Comparison of ENCODE assay signal across 1 cellular context in genomic region chr3:104190681-104191080, GRCh38.
TF ChIP-seq lines count a peak whose summit lies in the region.

No MANE protein-coding gene starts in this region.

TF ChIP-seq in HCT116, 20 proteins besides CTCF, POLR2A, EP300 and RAD21 (continued from another document):
- TF ChIP-seq REST (IDR thresholded peaks at IDR 0.05; ENCODE audit: low read depth) (no peak), ELF1 (IDR thresholded peaks at IDR 0.05; ENCODE audit: borderline replicate concordance, low read depth) (no peak), MAX (IDR thresholded peaks at IDR 0.05) (no peak), SP1 (IDR thresholded peaks at IDR 0.05; ENCODE audit: low read depth) (no peak), EZH2phosphoT487 (IDR thresholded peaks at IDR 0.05; ENCODE audit: borderline replicate concordance) (no peak)
